In the genomic region with DNA sequence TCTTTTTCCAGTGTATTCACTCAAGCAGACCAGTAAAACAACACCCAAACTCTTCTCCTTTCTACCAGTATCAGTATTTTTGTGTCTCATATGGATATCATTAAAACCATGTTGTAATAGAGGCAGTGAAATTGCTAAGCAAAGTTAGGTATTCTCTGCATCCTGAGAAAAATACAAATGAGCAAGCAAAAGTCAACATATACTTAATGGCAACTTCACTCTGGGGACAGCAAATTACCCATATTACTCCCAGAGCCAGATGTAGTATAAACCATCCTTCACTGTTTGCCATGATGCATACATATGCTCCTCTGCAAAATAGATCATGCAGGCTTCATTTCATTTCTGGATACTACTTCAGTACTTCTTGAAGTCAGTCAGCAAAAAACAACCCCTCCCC, we compare ENCODE assay signal across 18 cellular contexts.
"Had no signal": no experiment of that assay in that cellular context is flagged by ENCODE, and none has a peak within 500 bp of the region (broad histone marks: within the 10 kb centered on the region; RNA-seq: fewer than 3 reads in every experiment).

No MANE protein-coding gene starts in this region.

- H3K4me1 Mint-ChIP-seq: activated B cell treated with CpG ODN at 0.5 μM for 24 hours; activated CD4-positive, alpha-beta T cell treated with anti-CD3 and anti-CD28 coated beads, Interleukin-2, amount 10 ng/mL, durations not matched to agents 7 days and 5 days had no signal

- H3K4me3 Mint-ChIP-seq: activated B cell treated with CpG ODN at 0.5 μM for 24 hours; activated CD4-positive, alpha-beta T cell treated with anti-CD3 and anti-CD28 coated beads, Interleukin-2, amount 10 ng/mL, durations not matched to agents 7 days and 5 days; activated T-helper 1 cell treated with anti-CD3 and anti-CD28 coated beads, Interleukin-12 subunit alpha, Interleukin-12 subunit beta, Interleukin-2, Interleukin-4 antibody, amounts not matched to agents 30 ng/mL and 10 ng/mL and 1 ng/mL, durations not matched to agents 14 hours and 24 hours and 36 hours; naive thymus-derived CD8-positive, alpha-beta T cell; T-helper 2 cell treated with Interferon-gamma antibody and Interleukin-4, amounts not matched to agents 5 μg/mL and 100 μg/mL, for 36 hours had no signal

- H3K4me1 ChIP-seq: colonic mucosa, suprapubic skin, transverse colon, vagina had no signal

- H3K27ac Mint-ChIP-seq: activated B cell treated with CpG ODN at 0.5 μM for 24 hours; activated CD4-positive, alpha-beta T cell treated with anti-CD3 and anti-CD28 coated beads, Interleukin-2, amount 10 ng/mL, durations not matched to agents 7 days and 5 days; activated T-helper 1 cell treated with anti-CD3 and anti-CD28 coated beads, Interleukin-12 subunit alpha, Interleukin-12 subunit beta, Interleukin-2, Interleukin-4 antibody, amounts not matched to agents 30 ng/mL and 10 ng/mL and 1 ng/mL, durations not matched to agents 14 hours and 24 hours and 36 hours; T-helper 2 cell treated with Interferon-gamma antibody and Interleukin-4, amounts not matched to agents 5 μg/mL and 100 μg/mL, for 36 hours had no signal

- DNase-seq: activated B cell treated with CpG ODN at 0.5 μM for 24 hours; activated CD4-positive, alpha-beta T cell treated with anti-CD3 and anti-CD28 coated beads, Interleukin-2, amount 10 ng/mL, durations not matched to agents 7 days and 5 days; activated CD8-positive, alpha-beta memory T cell treated with anti-CD3 and anti-CD28 coated beads, Interleukin-2, amount 50 U/mL, for 4 hours; aorta; brain microvascular endothelial cell; central memory CD4-positive, alpha-beta T cell; colonic mucosa; erythroblast; mesenchymal stem cell; naive thymus-derived CD8-positive, alpha-beta T cell; stimulated activated naive CD4-positive, alpha-beta T cell treated with Interleukin-2 at 50 U/mL for 16 hours; transverse colon had no signal

- H3K4me3 ChIP-seq: colonic mucosa, hepatocyte, SK-N-MC, suprapubic skin, transverse colon, vagina had no signal

- ATAC-seq: naive thymus-derived CD8-positive, alpha-beta T cell had no signal

- H3K9me3 ChIP-seq: colonic mucosa, suprapubic skin, transverse colon, vagina had no signal

- H3K9me3 Mint-ChIP-seq: activated B cell treated with CpG ODN at 0.5 μM for 24 hours; activated CD4-positive, alpha-beta T cell treated with anti-CD3 and anti-CD28 coated beads, Interleukin-2, amount 10 ng/mL, durations not matched to agents 7 days and 5 days; activated T-helper 1 cell treated with anti-CD3 and anti-CD28 coated beads, Interleukin-12 subunit alpha, Interleukin-12 subunit beta, Interleukin-2, Interleukin-4 antibody, amounts not matched to agents 30 ng/mL and 10 ng/mL and 1 ng/mL, durations not matched to agents 14 hours and 24 hours and 36 hours; naive thymus-derived CD8-positive, alpha-beta T cell; T-helper 2 cell treated with Interferon-gamma antibody and Interleukin-4, amounts not matched to agents 5 μg/mL and 100 μg/mL, for 36 hours had no signal

- H3K27me3 Mint-ChIP-seq: activated B cell treated with CpG ODN at 0.5 μM for 24 hours; activated CD4-positive, alpha-beta T cell treated with anti-CD3 and anti-CD28 coated beads, Interleukin-2, amount 10 ng/mL, durations not matched to agents 7 days and 5 days; naive thymus-derived CD8-positive, alpha-beta T cell had no signal

- H3K27me3 ChIP-seq: brain microvascular endothelial cell, colonic mucosa, hepatocyte, suprapubic skin, transverse colon, vagina had no signal

- H3K27ac ChIP-seq: brain microvascular endothelial cell, colonic mucosa, hepatocyte, SK-N-MC, suprapubic skin, transverse colon, vagina had no signal
